Comparison of ENCODE assay signal across 41 cellular contexts in the genomic region with DNA sequence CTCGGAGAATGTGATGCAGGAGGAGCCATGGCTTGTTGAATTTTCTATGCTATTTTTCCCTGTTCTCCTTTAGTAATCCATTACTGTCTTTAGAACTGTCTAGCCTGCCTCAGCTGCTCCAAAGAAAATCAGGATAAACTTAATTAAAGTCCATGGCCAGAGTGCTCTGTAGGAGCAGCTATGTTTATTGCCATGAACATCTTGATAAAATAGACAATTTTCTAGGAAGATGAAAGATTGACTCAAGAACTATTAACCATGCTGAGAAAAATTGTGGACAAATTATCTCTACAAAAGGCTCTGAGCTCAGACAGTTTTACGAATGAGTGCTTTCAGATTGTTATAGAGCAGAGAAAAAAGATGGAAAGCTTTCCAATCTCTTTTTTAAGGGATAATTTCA.
"Had no signal": no experiment of that assay in that cellular context is flagged by ENCODE, and none has a peak within 500 bp of the region (broad histone marks: within the 10 kb centered on the region; RNA-seq: fewer than 3 reads in every experiment).

No MANE protein-coding gene starts in this region.

- H3K27me3 ChIP-seq: adrenal gland, ascending aorta, body of pancreas, brain microvascular endothelial cell, breast epithelium, cardiac muscle cell had no signal

- H3K36me3 Mint-ChIP-seq: activated naive CD4-positive, alpha-beta T cell treated with anti-CD3 and anti-CD28 coated beads, Interleukin-2, amount 10 ng/mL, durations not matched to agents 7 days and 5 days; activated naive CD4-positive, alpha-beta T cell treated with anti-CD3 and anti-CD28 coated beads, Interleukin-2, amount 50 U/mL, for 24 hours; activated naive CD8-positive, alpha-beta T cell; activated naive CD8-positive, alpha-beta T cell treated with anti-CD3 and anti-CD28 coated beads for 36 hours; activated naive CD8-positive, alpha-beta T cell treated with anti-CD3 and anti-CD28 coated beads, Interleukin-2, amount 10 ng/mL, durations not matched to agents 7 days and 5 days; brain had no signal

- H3K9me3 ChIP-seq: adrenal gland, ascending aorta, body of pancreas, breast epithelium had no signal

- H3K4me1 ChIP-seq: adrenal gland, body of pancreas, breast epithelium had no signal

- H3K36me3 ChIP-seq: adrenal gland, ascending aorta, brain microvascular endothelial cell, breast epithelium, cardiac muscle cell had no signal

- H3K4me3 ChIP-seq: adrenal gland, ascending aorta, body of pancreas, breast epithelium, cardiac muscle cell had no signal

- H3K9me3 Mint-ChIP-seq: activated naive CD4-positive, alpha-beta T cell treated with anti-CD3 and anti-CD28 coated beads, Interleukin-2, amount 10 ng/mL, durations not matched to agents 7 days and 5 days; activated T-cell treated with anti-CD3 and anti-CD28 coated beads, Interleukin-2, amount 50 U/mL, for 4 hours; activated T-helper 1 cell treated with anti-CD3 and anti-CD28 coated beads, Interleukin-12 subunit alpha, Interleukin-12 subunit beta, Interleukin-2, Interleukin-4 antibody, amounts not matched to agents 30 ng/mL and 10 ng/mL and 1 ng/mL, durations not matched to agents 14 hours and 24 hours and 36 hours; activated T-helper 2 cell treated with anti-CD3 and anti-CD28 coated beads, Interferon-gamma antibody, Interleukin-2, Interleukin-4, amounts not matched to agents 10 μg/mL and 5 μg/mL and 100 μg/mL, durations not matched to agents 14 hours and 24 hours and 36 hours; central memory CD8-positive, alpha-beta T cell had no signal

- H3K27me3 Mint-ChIP-seq: activated T-helper 17 cell treated with anti-CD3 and anti-CD28 coated beads, Interleukin-2, amount 50 U/mL, for 72 hours; brain had no signal

- H3K4me3 Mint-ChIP-seq: activated naive CD4-positive, alpha-beta T cell treated with anti-CD3 and anti-CD28 coated beads for 36 hours; activated naive CD4-positive, alpha-beta T cell treated with anti-CD3 and anti-CD28 coated beads, Interleukin-2, amount 10 ng/mL, durations not matched to agents 7 days and 5 days; activated naive CD4-positive, alpha-beta T cell treated with anti-CD3 and anti-CD28 coated beads, Interleukin-2, amount 50 U/mL, for 24 hours; activated naive CD8-positive, alpha-beta T cell; activated naive CD8-positive, alpha-beta T cell treated with anti-CD3 and anti-CD28 coated beads for 36 hours; activated naive CD8-positive, alpha-beta T cell treated with anti-CD3 and anti-CD28 coated beads, Interleukin-2, amount 10 ng/mL, durations not matched to agents 7 days and 5 days; activated naive CD8-positive, alpha-beta T cell treated with anti-CD3 and anti-CD28 coated beads, Interleukin-2, amount 50 U/mL, for 24 hours; activated T-cell treated with anti-CD3 and anti-CD28 coated beads, Interleukin-2, amount 50 U/mL, for 24 hours; activated T-cell treated with anti-CD3 and anti-CD28 coated beads, Interleukin-2, amount 50 U/mL, for 4 hours; activated T-cell treated with anti-CD3 and anti-CD28 coated beads, Interleukin-2, amount 50 U/mL, for 72 hours; activated T-helper 1 cell treated with anti-CD3 and anti-CD28 coated beads, Interleukin-12 subunit alpha, Interleukin-12 subunit beta, Interleukin-2, Interleukin-4 antibody, amounts not matched to agents 30 ng/mL and 10 ng/mL and 1 ng/mL, durations not matched to agents 14 hours and 24 hours and 36 hours; activated T-helper 17 cell treated with anti-CD3 and anti-CD28 coated beads, Interleukin-2, amount 50 U/mL, for 72 hours; brain; central memory CD8-positive, alpha-beta T cell had no signal

- H3K27ac ChIP-seq: adrenal gland, ascending aorta, body of pancreas, brain microvascular endothelial cell, breast epithelium, cardiac muscle cell had no signal

- H3K27ac Mint-ChIP-seq: activated naive CD4-positive, alpha-beta T cell treated with anti-CD3 and anti-CD28 coated beads for 36 hours; activated naive CD4-positive, alpha-beta T cell treated with anti-CD3 and anti-CD28 coated beads, Interleukin-2, amount 10 ng/mL, durations not matched to agents 7 days and 5 days; activated naive CD4-positive, alpha-beta T cell treated with anti-CD3 and anti-CD28 coated beads, Interleukin-2, amount 50 U/mL, for 24 hours; activated naive CD4-positive, alpha-beta T cell treated with anti-CD3 and anti-CD28 coated beads, Interleukin-2, amount 50 U/mL, for 72 hours; activated naive CD8-positive, alpha-beta T cell; activated naive CD8-positive, alpha-beta T cell treated with anti-CD3 and anti-CD28 coated beads for 36 hours; activated naive CD8-positive, alpha-beta T cell treated with anti-CD3 and anti-CD28 coated beads, Interleukin-2, amount 10 ng/mL, durations not matched to agents 7 days and 5 days; activated naive CD8-positive, alpha-beta T cell treated with anti-CD3 and anti-CD28 coated beads, Interleukin-2, amount 50 U/mL, for 24 hours; activated T-cell treated with anti-CD3 and anti-CD28 coated beads, Interleukin-2, amount 50 U/mL, for 24 hours; activated T-cell treated with anti-CD3 and anti-CD28 coated beads, Interleukin-2, amount 50 U/mL, for 72 hours; activated T-helper 1 cell treated with anti-CD3 and anti-CD28 coated beads, Interleukin-12 subunit alpha, Interleukin-12 subunit beta, Interleukin-2, Interleukin-4 antibody, amounts not matched to agents 30 ng/mL and 10 ng/mL and 1 ng/mL, durations not matched to agents 14 hours and 24 hours and 36 hours; activated T-helper 17 cell treated with anti-CD3 and anti-CD28 coated beads, Interleukin-2, amount 50 U/mL, for 72 hours; activated T-helper 2 cell treated with anti-CD3 and anti-CD28 coated beads, Interferon-gamma antibody, Interleukin-2, Interleukin-4, amounts not matched to agents 10 μg/mL and 5 μg/mL and 100 μg/mL, durations not matched to agents 14 hours and 24 hours and 36 hours; brain had no signal

- ATAC-seq: activated naive CD4-positive, alpha-beta T cell treated with anti-CD3 and anti-CD28 coated beads, Interleukin-2, amount 50 U/mL, for 72 hours; activated naive CD8-positive, alpha-beta T cell treated with anti-CD3 and anti-CD28 coated beads, Interleukin-2, amount 50 U/mL, for 24 hours; activated T-cell treated with anti-CD3 and anti-CD28 coated beads, Interleukin-2, amount 50 U/mL, for 4 hours; activated T-cell treated with anti-CD3 and anti-CD28 coated beads, Interleukin-2, amount 50 U/mL, for 72 hours; activated T-helper 17 cell treated with anti-CD3 and anti-CD28 coated beads, Interleukin-2, amount 50 U/mL, for 72 hours; body of pancreas had no signal

- H3K4me1 Mint-ChIP-seq: activated naive CD4-positive, alpha-beta T cell treated with anti-CD3 and anti-CD28 coated beads, Interleukin-2, amount 10 ng/mL, durations not matched to agents 7 days and 5 days; activated naive CD4-positive, alpha-beta T cell treated with anti-CD3 and anti-CD28 coated beads, Interleukin-2, amount 50 U/mL, for 24 hours; activated naive CD8-positive, alpha-beta T cell treated with anti-CD3 and anti-CD28 coated beads, Interleukin-2, amount 10 ng/mL, durations not matched to agents 7 days and 5 days; activated naive CD8-positive, alpha-beta T cell treated with anti-CD3 and anti-CD28 coated beads, Interleukin-2, amount 50 U/mL, for 24 hours; activated T-helper 17 cell treated with anti-CD3 and anti-CD28 coated beads, Interleukin-2, amount 50 U/mL, for 72 hours; central memory CD8-positive, alpha-beta T cell had no signal

- FAIRE-seq: astrocyte, bronchial epithelial cell had no signal

- DNase-seq: activated effector memory CD4-positive, alpha-beta T cell treated with anti-CD3 and anti-CD28 coated beads, Interleukin-2, amount 50 U/mL, for 16 hours; activated effector memory CD4-positive, alpha-beta T cell treated with Interleukin-2 at 50 U/mL for 16 hours; activated gamma-delta T cell; activated gamma-delta T cell treated with Interleukin-2 at 50 U/mL for 16 hours; activated naive CD4-positive, alpha-beta T cell; activated naive CD4-positive, alpha-beta T cell treated with anti-CD3 and anti-CD28 coated beads for 36 hours; activated naive CD4-positive, alpha-beta T cell treated with anti-CD3 and anti-CD28 coated beads, Interleukin-2, amount 10 ng/mL, durations not matched to agents 7 days and 5 days; activated naive CD4-positive, alpha-beta T cell treated with anti-CD3 and anti-CD28 coated beads, Interleukin-2, amount 50 U/mL, for 16 hours; activated naive CD4-positive, alpha-beta T cell treated with Interleukin-2 at 50 U/mL for 16 hours; activated naive CD8-positive, alpha-beta T cell treated with anti-CD3 and anti-CD28 coated beads for 36 hours; activated naive CD8-positive, alpha-beta T cell treated with anti-CD3 and anti-CD28 coated beads, Interleukin-2, amount 10 ng/mL, durations not matched to agents 7 days and 5 days; activated naive CD8-positive, alpha-beta T cell treated with anti-CD3 and anti-CD28 coated beads, Interleukin-2, amount 50 U/mL, for 24 hours; activated T-cell treated with anti-CD3 and anti-CD28 coated beads for 4 hours; activated T-cell treated with anti-CD3 and anti-CD28 coated beads, Interleukin-2, amount 50 U/mL, for 1 hour; activated T-cell treated with anti-CD3 and anti-CD28 coated beads, Interleukin-2, amount 50 U/mL, for 24 hours; activated T-cell treated with anti-CD3 and anti-CD28 coated beads, Interleukin-2, amount 50 U/mL, for 4 hours; activated T-cell treated with anti-CD3 and anti-CD28 coated beads, Interleukin-2, amount 50 U/mL, for 48 hours; activated T-cell treated with anti-CD3 and anti-CD28 coated beads, Interleukin-2, amount 50 U/mL, for 72 hours; adrenal gland; amniotic stem cell; amygdala; anterior cingulate cortex; aorta; body of pancreas; brain microvascular endothelial cell; caudate nucleus; central memory CD4-positive, alpha-beta T cell; cerebellar nuclear complex had no signal
